Comparison of ENCODE assay signal across 8 cellular contexts in the genomic region with DNA sequence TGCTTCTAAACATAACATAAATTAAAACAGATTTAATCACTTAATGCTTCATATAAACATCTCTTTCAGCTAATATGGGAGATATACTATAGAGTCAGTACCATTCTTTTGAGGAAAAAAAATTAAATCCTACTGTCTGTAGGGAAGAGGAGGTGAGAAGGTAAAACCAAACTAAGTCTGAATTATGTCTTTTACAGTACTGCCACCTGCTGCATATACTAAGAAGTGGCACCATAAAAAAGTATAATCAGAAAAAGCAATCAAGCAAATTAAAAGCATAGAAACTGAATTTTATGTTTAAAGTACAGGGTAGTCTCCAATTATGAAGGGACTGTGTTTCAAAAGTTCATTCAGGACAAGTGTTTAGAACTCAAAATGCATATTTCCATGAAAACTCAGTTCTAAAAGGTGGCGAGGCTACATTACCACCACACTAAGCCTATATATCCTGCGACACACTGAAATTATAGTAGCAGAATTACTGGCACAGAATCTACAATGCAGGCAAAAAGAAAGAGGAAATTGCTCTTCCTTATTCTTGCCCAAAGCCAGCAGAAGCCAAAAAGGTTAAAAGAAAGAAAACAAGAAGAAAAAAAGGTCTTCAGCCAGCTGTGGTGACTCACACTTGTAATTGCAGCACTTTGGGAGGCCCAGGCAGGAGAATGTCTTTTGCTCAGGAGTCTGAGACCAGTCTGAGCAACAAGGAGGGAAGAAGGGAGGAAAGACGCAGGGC.
DNase-seq lines count a peak whose midpoint lies in the region; FAIRE-seq lines count a peak whose summit lies in the region.

No MANE protein-coding gene starts in this region.

- DNase-seq in Ammon's horn (ENCODE audit: low spot score) (peak; percentile 22), GM18507 (ENCODE audit: extremely low spot score, insufficient read length, low read depth) (no peak), NOMO-1 treated with dmso at 0.1 percent for 144 hours (lab: John Stamatoyannopoulos, UW; ENCODE audit: unreplicated experiment) (peak; percentile 73), midbrain (lab: John Stamatoyannopoulos, UW) (peak; percentile 32), RPMI8226 (no peak), NCI-H774 (lab: John Stamatoyannopoulos, UW) (no peak)
- DNase-seq in T-helper 2 cell treated with Interferon-gamma antibody and Interleukin-4, amounts not matched to agents 5 μg/mL and 100 μg/mL, for 36 hours (ENCODE audit: low spot score): no peak

- peak overlapping the region; percentile 83 for H3K27ac Mint-ChIP-seq in dendritic cell treated with granulocyte-macrophage colony-stimulating factor and Interleukin-4, amounts not matched to agents 40 ng/mL and 50 ng/mL, for 4 days
- H3K27ac Mint-ChIP-seq in T-helper 2 cell treated with Interferon-gamma antibody and Interleukin-4, amounts not matched to agents 5 μg/mL and 100 μg/mL, for 36 hours: no peak overlapping the region

- H3K9me3 Mint-ChIP-seq in dendritic cell treated with granulocyte-macrophage colony-stimulating factor and Interleukin-4, amounts not matched to agents 40 ng/mL and 50 ng/mL, for 4 days: no peaks in the 10 kb centered on the region
- no peaks in the 10 kb centered on the region for H3K9me3 Mint-ChIP-seq in T-helper 2 cell treated with Interferon-gamma antibody and Interleukin-4, amounts not matched to agents 5 μg/mL and 100 μg/mL, for 36 hours

- no peaks in the 10 kb centered on the region for H3K27me3 Mint-ChIP-seq in dendritic cell treated with granulocyte-macrophage colony-stimulating factor and Interleukin-4, amounts not matched to agents 40 ng/mL and 50 ng/mL, for 4 days
- no peaks in the 10 kb centered on the region for H3K27me3 Mint-ChIP-seq in T-helper 2 cell treated with Interferon-gamma antibody and Interleukin-4, amounts not matched to agents 5 μg/mL and 100 μg/mL, for 36 hours (ENCODE audit: low read depth)

- peak; percentile 53 for FAIRE-seq in GM18507 (lab: Jason Lieb, UNC)

- intact Hi-C loops in dendritic cell treated with granulocyte-macrophage colony-stimulating factor and Interleukin-4, amounts not matched to agents 40 ng/mL and 50 ng/mL, for 4 days (cut with micrococcal nuclease): loop anchor here (1.0 to 5.0 kb wide), 4 partner anchors 34 to 326 kb away; no protein-coding TSS in a partner anchor

- peaks cover 69% of the 10 kb centered on the region for H3K36me3 Mint-ChIP-seq in dendritic cell treated with granulocyte-macrophage colony-stimulating factor and Interleukin-4, amounts not matched to agents 40 ng/mL and 50 ng/mL, for 4 days (ENCODE audit: low read depth)
- H3K36me3 Mint-ChIP-seq in T-helper 2 cell treated with Interferon-gamma antibody and Interleukin-4, amounts not matched to agents 5 μg/mL and 100 μg/mL, for 36 hours (ENCODE audit: low read depth): peaks cover 40% of the 10 kb centered on the region

- H3K4me1 Mint-ChIP-seq in dendritic cell treated with granulocyte-macrophage colony-stimulating factor and Interleukin-4, amounts not matched to agents 40 ng/mL and 50 ng/mL, for 4 days (ENCODE audit: low read depth): peaks cover 34% of the 10 kb centered on the region
- H3K4me1 Mint-ChIP-seq in T-helper 2 cell treated with Interferon-gamma antibody and Interleukin-4, amounts not matched to agents 5 μg/mL and 100 μg/mL, for 36 hours (ENCODE audit: low read depth): peaks cover 5% of the 10 kb centered on the region

- no peak overlapping the region for H3K4me3 Mint-ChIP-seq in dendritic cell treated with granulocyte-macrophage colony-stimulating factor and Interleukin-4, amounts not matched to agents 40 ng/mL and 50 ng/mL, for 4 days
- H3K4me3 Mint-ChIP-seq in T-helper 2 cell treated with Interferon-gamma antibody and Interleukin-4, amounts not matched to agents 5 μg/mL and 100 μg/mL, for 36 hours: no peak overlapping the region

Comparison
In these comparisons a context has a peak if more than half of its experiments do, and no peak if none do; other contexts are left out.
1. DNase-seq: peak in Ammon's horn (single experiment), NOMO-1 treated with dmso at 0.1 percent for 144 hours (single experiment) and midbrain (single experiment); none in GM18507 (single experiment), RPMI8226 (single experiment), T-helper 2 cell treated with Interferon-gamma antibody and Interleukin-4, amounts not matched to agents 5 μg/mL and 100 μg/mL, for 36 hours (single experiment) and NCI-H774 (single experiment).